8 cellular contexts compared by ENCODE assay signal in the genomic region with DNA sequence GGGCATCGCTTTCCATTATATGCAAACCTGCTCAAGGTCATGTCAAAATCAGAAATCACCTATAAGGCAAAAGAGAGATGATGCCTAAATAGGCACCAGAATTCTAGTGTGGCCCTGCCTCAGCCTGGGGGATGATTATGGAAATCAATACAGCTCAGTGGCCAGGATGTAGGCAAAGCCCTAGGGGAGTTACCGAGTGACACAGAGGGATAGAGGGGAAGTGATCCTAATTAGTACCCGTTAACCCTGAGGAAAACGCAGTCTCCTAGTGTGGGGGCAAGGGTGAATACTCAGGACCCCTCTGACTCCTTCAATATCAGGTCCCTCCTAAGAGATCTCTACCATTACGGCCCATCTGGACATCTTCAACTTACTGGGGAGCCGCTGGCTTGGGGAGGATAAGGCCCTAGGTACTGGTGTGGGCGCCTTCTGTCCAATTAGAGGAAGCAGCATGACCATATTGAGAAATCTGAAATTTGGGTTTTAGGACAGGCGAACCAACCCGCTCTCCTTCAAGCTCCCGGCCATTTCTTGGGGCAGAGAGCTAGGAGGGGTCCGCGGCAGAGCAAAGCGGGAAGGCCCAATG. TPM values are rescaled to one million over a fixed set of nuclear protein-coding genes. Genes with fewer than 3 reads are reported as not detected.
DNase-seq lines count a peak whose midpoint lies in the region; ATAC-seq and TF ChIP-seq lines count a peak whose summit lies in the region.

No MANE protein-coding gene starts in this region.

- H3K9me3 Mint-ChIP-seq in activated naive CD8-positive, alpha-beta T cell treated with anti-CD3 and anti-CD28 coated beads, Interleukin-2, amount 50 U/mL, for 24 hours = no peaks in the 10 kb centered on the region
- no peaks in the 10 kb centered on the region for H3K9me3 Mint-ChIP-seq in stimulated activated naive B cell treated with anti-CD40 and anti-IgM and Interleukin-4, amounts not matched to agents 10 μg/mL and 1 μg/mL and 100 μg/mL, for 72 hours

- peak overlapping the region; percentile 86 for H3K4me3 Mint-ChIP-seq in activated naive CD8-positive, alpha-beta T cell treated with anti-CD3 and anti-CD28 coated beads, Interleukin-2, amount 50 U/mL, for 24 hours
- peak overlapping the region; percentile 85 to 88 for H3K4me3 Mint-ChIP-seq in stimulated activated naive B cell treated with anti-CD40 and anti-IgM and Interleukin-4, amounts not matched to agents 10 μg/mL and 1 μg/mL and 100 μg/mL, for 72 hours

- no peaks in the 10 kb centered on the region for H3K9me3 ChIP-seq in iPS-15b (ENCODE audit: control insufficient read depth, insufficient read depth, low read length)

- peak overlapping the region; percentile 73 for H3K4me3 ChIP-seq in GM12864 (ENCODE audit: low read depth, low read length)
- H3K4me3 ChIP-seq in iPS-15b (ENCODE audit: low read depth, low read length) = peak overlapping the region; percentile 56

- peak overlapping the region; percentile 81 for H3K27ac Mint-ChIP-seq in activated naive CD8-positive, alpha-beta T cell treated with anti-CD3 and anti-CD28 coated beads, Interleukin-2, amount 50 U/mL, for 24 hours
- peak overlapping the region; percentile 87 for H3K27ac Mint-ChIP-seq in stimulated activated naive B cell treated with anti-CD40 and anti-IgM and Interleukin-4, amounts not matched to agents 10 μg/mL and 1 μg/mL and 100 μg/mL, for 72 hours

- H3K27me3 ChIP-seq in iPS-15b (ENCODE audit: control insufficient read depth, insufficient read depth, low read length) = peaks cover 5% of the 10 kb centered on the region

- H3K4me1 Mint-ChIP-seq in activated naive CD8-positive, alpha-beta T cell treated with anti-CD3 and anti-CD28 coated beads, Interleukin-2, amount 50 U/mL, for 24 hours = peaks cover 13% of the 10 kb centered on the region
- H3K4me1 Mint-ChIP-seq in stimulated activated naive B cell treated with anti-CD40 and anti-IgM and Interleukin-4, amounts not matched to agents 10 μg/mL and 1 μg/mL and 100 μg/mL, for 72 hours = peaks cover 6 to 17% of the 10 kb centered on the region in 2 donors

- ATAC-seq in HG03175 (IDR thresholded peaks at IDR 0.05; ENCODE audit: unreplicated experiment) (peak; percentile 38), HG03139 (IDR thresholded peaks at IDR 0.05; ENCODE audit: unreplicated experiment) (no peak)
- peak; percentile 35 for ATAC-seq in activated naive CD8-positive, alpha-beta T cell treated with anti-CD3 and anti-CD28 coated beads, Interleukin-2, amount 50 U/mL, for 24 hours
- peak; percentile 60 to 63 for ATAC-seq in stimulated activated naive B cell treated with anti-CD40 and anti-IgM and Interleukin-4, amounts not matched to agents 10 μg/mL and 1 μg/mL and 100 μg/mL, for 72 hours (replicated peaks)

- peaks cover 3% of the 10 kb centered on the region for H3K27me3 Mint-ChIP-seq in activated naive CD8-positive, alpha-beta T cell treated with anti-CD3 and anti-CD28 coated beads, Interleukin-2, amount 50 U/mL, for 24 hours
- peaks cover 5 to 6% of the 10 kb centered on the region in 2 donors for H3K27me3 Mint-ChIP-seq in stimulated activated naive B cell treated with anti-CD40 and anti-IgM and Interleukin-4, amounts not matched to agents 10 μg/mL and 1 μg/mL and 100 μg/mL, for 72 hours

- no peaks in the 10 kb centered on the region for H3K4me1 ChIP-seq in iPS-15b (ENCODE audit: control insufficient read depth, insufficient read depth, low read length)

- TF ChIP-seq CTCF in GM12864 (IDR thresholded peaks at IDR 0.05; ENCODE audit: low read depth, low read length, missing control alignments) = no peak

- no peak for DNase-seq in GM12864 (ENCODE audit: low read depth)
- DNase-seq in activated naive CD8-positive, alpha-beta T cell treated with anti-CD3 and anti-CD28 coated beads, Interleukin-2, amount 50 U/mL, for 24 hours = no peak
- no peak for DNase-seq in stimulated activated naive B cell treated with anti-CD40 and anti-IgM and Interleukin-4, amounts not matched to agents 10 μg/mL and 1 μg/mL and 100 μg/mL, for 72 hours
- no peak for DNase-seq in mucosa of gallbladder (ENCODE audit: low spot score)
- no peak for DNase-seq in NCI-H1436 (lab: John Stamatoyannopoulos, UW)

- H3K36me3 ChIP-seq in iPS-15b (ENCODE audit: control insufficient read depth, insufficient read depth, low read length) = peaks cover 7% of the 10 kb centered on the region

- H3K9ac ChIP-seq in iPS-15b (ENCODE audit: low read depth, low read length) = peak overlapping the region; percentile 88

- peaks cover 7% of the 10 kb centered on the region for H3K36me3 Mint-ChIP-seq in activated naive CD8-positive, alpha-beta T cell treated with anti-CD3 and anti-CD28 coated beads, Interleukin-2, amount 50 U/mL, for 24 hours (ENCODE audit: low read depth)
- H3K36me3 Mint-ChIP-seq in stimulated activated naive B cell treated with anti-CD40 and anti-IgM and Interleukin-4, amounts not matched to agents 10 μg/mL and 1 μg/mL and 100 μg/mL, for 72 hours = peaks cover 15 to 18% of the 10 kb centered on the region in 2 donors

RNA-seq across cellular contexts. Expression of gene NT5C3B, which starts 0.7 kb away (rescaled TPM):
- total RNA-seq in mucosa of gallbladder = 39.6 TPM

RNA-seq across cellular contexts. Expression of gene KLHL10, which starts 2.3 kb away (rescaled TPM):
- total RNA-seq in mucosa of gallbladder = 0.29 TPM

RNA-seq across cellular contexts. Expression of gene FKBP10, which starts 22.5 kb away (rescaled TPM):
- total RNA-seq in mucosa of gallbladder = 59.2 TPM

RNA-seq across cellular contexts. Expression of gene P3H4, which starts 23.6 kb away (rescaled TPM):
- 24.1 TPM for total RNA-seq in mucosa of gallbladder

RNA-seq across cellular contexts. Expression of gene KLHL11, which starts 29.9 kb away (rescaled TPM):
- 14.0 TPM for total RNA-seq in mucosa of gallbladder
